Comparison of ENCODE assay signal across 18 cellular contexts in genomic region chr1:67586596-67586995, GRCh38.
DNase-seq lines count a peak whose midpoint lies in the region; ATAC-seq and TF ChIP-seq lines count a peak whose summit lies in the region.
"Had no signal": no experiment of that assay in that cellular context is flagged by ENCODE, and none has a peak within 500 bp of the region (broad histone marks: within the 10 kb centered on the region; RNA-seq: fewer than 3 reads in every experiment).

No MANE protein-coding gene starts in this region.

- H3K27me3 ChIP-seq in brain microvascular endothelial cell (replicated peaks) = no peaks in the 10 kb centered on the region
- H3K27me3 ChIP-seq in tibial artery = no peaks in the 10 kb centered on the region

- DNase-seq in GM04504 (ENCODE audit: low read depth) = peak; percentile 68
- peak; percentile 51 for DNase-seq in brain microvascular endothelial cell
- DNase-seq in hepatic stellate cell (ENCODE audit: low spot score) = peak; percentile 53
- DNase-seq in tibial artery = peak in 1 of 2 donors; percentile 57
- no peak for DNase-seq in stimulated activated CD4-positive, alpha-beta T cell treated with anti-CD3 and anti-CD28 coated beads, Interleukin-15, amount 100 ng/mL, for 24 hours
- no peak for DNase-seq in GM19238 (ENCODE audit: insufficient read length, low spot score)
- DNase-seq: activated CD4-positive, alpha-beta T cell treated with anti-CD3 and anti-CD28 coated beads, Interleukin-2, amount 10 ng/mL, durations not matched to agents 7 days and 5 days; activated T-cell treated with anti-CD3 and anti-CD28 coated beads, Interleukin-2, amount 50 U/mL, for 1 hour; C1 segment of cervical spinal cord; caudate nucleus; head of caudate nucleus; NCI-H2081; NCI-H526 treated with DMSO at 0.1 percent for 48 hours; retina; stimulated activated CD4-positive, alpha-beta T cell treated with anti-CD3 and anti-CD28 coated beads, Interleukin-2, amount 100 ng/mL, for 24 hours had no signal

- H3K27ac ChIP-seq in brain microvascular endothelial cell = no peak overlapping the region
- H3K27ac ChIP-seq in tibial artery = peak overlapping the region; percentile 73 to 82

- H3K36me3 ChIP-seq in brain microvascular endothelial cell (replicated peaks) (no peaks in the 10 kb centered on the region), tibial artery (no peaks in the 10 kb centered on the region)

- TF ChIP-seq CTCF in brain microvascular endothelial cell (IDR thresholded peaks at IDR 0.05; ENCODE audit: low read depth, low read length, missing control alignments) (no peak), tibial artery (IDR thresholded peaks at IDR 0.05) (no peak)

- in situ Hi-C loops in brain microvascular endothelial cell (cut with HindIII; ENCODE audit: low pct_ligation_motif_present, low sequenced_read_pairs) = no loop called here

- H3K9me3 ChIP-seq in tibial artery = no peaks in the 10 kb centered on the region

- no peak overlapping the region for H3K4me3 ChIP-seq in brain microvascular endothelial cell (ENCODE audit: low read depth, low read length)
- no peak overlapping the region for H3K4me3 ChIP-seq in tibial artery

- intact Hi-C loops in tibial artery (cut with DNase I; ENCODE audit: low total_unique reads) = no loop called here

- peaks cover 6 to 88% (median 71%) of the 10 kb centered on the region in 4 donors for H3K4me1 ChIP-seq in tibial artery

- no peak for ATAC-seq in activated CD4-positive, CD25-positive, alpha-beta regulatory T cell treated with anti-CD3 and anti-CD28 coated beads, Interleukin-2, amount 50 U/mL, for 24 hours
- ATAC-seq: activated naive CD4-positive, alpha-beta T cell treated with anti-CD3 and anti-CD28 coated beads, Interleukin-2, amount 50 U/mL, for 72 hours; HepG2 had no signal

Comparison
In these comparisons a context has a peak if more than half of its experiments do, and no peak if none do; other contexts are left out.
1. DNase-seq: peak in GM04504 (single experiment), brain microvascular endothelial cell (single experiment) and hepatic stellate cell (single experiment); none in stimulated activated CD4-positive, alpha-beta T cell treated with anti-CD3 and anti-CD28 coated beads, Interleukin-15, amount 100 ng/mL, for 24 hours (single experiment) and GM19238 (single experiment).